Comparison of ENCODE assay signal across 8 cellular contexts in the genomic region with DNA sequence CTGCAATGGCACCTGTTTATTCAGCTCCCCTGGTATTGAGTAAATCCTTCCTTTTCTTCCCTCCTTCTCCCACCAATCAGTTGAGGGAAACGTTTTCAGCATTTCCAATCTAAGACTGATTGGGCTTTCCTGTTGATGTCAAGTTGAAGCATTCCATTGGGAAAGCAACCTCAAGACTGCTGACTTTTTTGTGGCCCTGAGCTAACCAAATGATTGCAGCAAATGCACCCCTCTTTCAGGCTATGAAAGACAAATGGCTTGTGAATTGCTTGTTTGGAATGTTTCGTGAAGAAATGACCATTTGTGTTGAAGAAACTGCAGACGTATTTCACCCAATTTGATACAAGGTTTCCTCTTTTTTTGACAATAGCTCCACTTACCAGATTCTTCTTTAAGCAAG.
"Had no signal": no experiment of that assay in that cellular context is flagged by ENCODE, and none has a peak within 500 bp of the region (broad histone marks: within the 10 kb centered on the region; RNA-seq: fewer than 3 reads in every experiment).

No MANE protein-coding gene starts in this region.

- DNase-seq: GM23248, H9, HCEC 1CT, HFFc6, IMR-90, KG1 had no signal

- H2AFZ ChIP-seq: GM23248 had no signal

- H3K27ac ChIP-seq: GM23248, HL-60 had no signal

- H3K27ac Mint-ChIP-seq: H9, HFFc6 had no signal

- H3K4me3 Mint-ChIP-seq: H9, HFFc6 had no signal

- H3K9me3 Mint-ChIP-seq: H9, HFFc6 had no signal

- H3K4me3 ChIP-seq: GM23248, K562 had no signal
